In the genomic region with DNA sequence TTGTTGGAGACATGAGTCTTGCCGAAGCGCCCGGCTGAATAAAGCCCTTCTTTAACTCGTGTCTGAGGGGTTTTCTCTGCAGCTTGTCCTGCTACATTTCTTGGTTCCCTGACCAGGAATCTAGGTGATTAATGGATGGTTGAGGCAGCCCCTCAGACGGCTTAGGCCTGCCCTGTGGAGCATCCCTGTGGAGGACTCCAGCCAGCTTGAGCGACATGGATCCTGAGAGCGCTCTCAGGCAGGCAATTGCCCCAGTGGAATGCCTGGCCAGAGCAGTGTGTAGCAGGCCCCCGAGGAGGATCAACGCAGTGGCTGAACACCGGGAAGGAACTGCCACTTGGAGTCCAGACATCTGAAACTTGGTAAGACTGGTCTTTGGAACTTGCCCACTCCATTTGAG, we compare ENCODE assay signal across 17 cellular contexts. TPM values are rescaled to one million over a fixed set of nuclear protein-coding genes. Genes with fewer than 3 reads are reported as not detected.
DNase-seq lines count a peak whose midpoint lies in the region; ATAC-seq, FAIRE-seq and TF ChIP-seq lines count a peak whose summit lies in the region.
"Had no signal": no experiment of that assay in that cellular context is flagged by ENCODE, and none has a peak within 500 bp of the region (broad histone marks: within the 10 kb centered on the region; RNA-seq: fewer than 3 reads in every experiment).

No MANE protein-coding gene starts in this region.

- H3K27me3 Mint-ChIP-seq in activated naive CD4-positive, alpha-beta T cell treated with anti-CD3 and anti-CD28 coated beads, Interleukin-2, amount 10 ng/mL, durations not matched to agents 7 days and 5 days = no peaks in the 10 kb centered on the region
- no peaks in the 10 kb centered on the region for H3K27me3 Mint-ChIP-seq in activated CD8-positive, alpha-beta memory T cell treated with anti-CD3 and anti-CD28 coated beads, Interleukin-2, amount 10 ng/mL, durations not matched to agents 7 days and 5 days

- no peak for FAIRE-seq in GM12892 (lab: Jason Lieb, UNC)
- FAIRE-seq: A204.1, GM19239 had no signal

- no peaks in the 10 kb centered on the region for H3K9me3 Mint-ChIP-seq in activated naive CD4-positive, alpha-beta T cell treated with anti-CD3 and anti-CD28 coated beads, Interleukin-2, amount 10 ng/mL, durations not matched to agents 7 days and 5 days
- no peaks in the 10 kb centered on the region for H3K9me3 Mint-ChIP-seq in stimulated activated effector memory CD8-positive, alpha-beta T cell treated with anti-CD3 and anti-CD28 coated beads, Interleukin-12 subunit alpha, Interleukin-12 subunit beta, amount 100 ng/mL, for 72 hours
- no peaks in the 10 kb centered on the region for H3K9me3 Mint-ChIP-seq in activated CD8-positive, alpha-beta memory T cell treated with anti-CD3 and anti-CD28 coated beads, Interleukin-2, amount 10 ng/mL, durations not matched to agents 7 days and 5 days (ENCODE audit: low read depth)

- no peak for TF ChIP-seq CTCF in HEK293 (tag by site-specific recombination; IDR thresholded peaks at IDR 0.05)

- peaks cover 18% of the 10 kb centered on the region for H3K36me3 Mint-ChIP-seq in activated naive CD4-positive, alpha-beta T cell treated with anti-CD3 and anti-CD28 coated beads, Interleukin-2, amount 10 ng/mL, durations not matched to agents 7 days and 5 days
- peaks cover 61% of the 10 kb centered on the region for H3K36me3 Mint-ChIP-seq in stimulated activated effector memory CD8-positive, alpha-beta T cell treated with anti-CD3 and anti-CD28 coated beads, Interleukin-12 subunit alpha, Interleukin-12 subunit beta, amount 100 ng/mL, for 72 hours
- H3K36me3 Mint-ChIP-seq in activated CD8-positive, alpha-beta memory T cell treated with anti-CD3 and anti-CD28 coated beads, Interleukin-2, amount 10 ng/mL, durations not matched to agents 7 days and 5 days = peaks cover 28% of the 10 kb centered on the region

- peak overlapping the region; percentile 42 for H3K27ac Mint-ChIP-seq in activated naive CD4-positive, alpha-beta T cell treated with anti-CD3 and anti-CD28 coated beads, Interleukin-2, amount 10 ng/mL, durations not matched to agents 7 days and 5 days
- H3K27ac Mint-ChIP-seq in stimulated activated effector memory CD8-positive, alpha-beta T cell treated with anti-CD3 and anti-CD28 coated beads, Interleukin-12 subunit alpha, Interleukin-12 subunit beta, amount 100 ng/mL, for 72 hours = peak overlapping the region; percentile 64
- H3K27ac Mint-ChIP-seq in activated CD8-positive, alpha-beta memory T cell treated with anti-CD3 and anti-CD28 coated beads, Interleukin-2, amount 10 ng/mL, durations not matched to agents 7 days and 5 days = no peak overlapping the region

- CTCF ChIA-PET in activated naive CD4-positive, alpha-beta T cell treated with anti-CD3 and anti-CD28 coated beads, Interleukin-2, amount 10 ng/mL, durations not matched to agents 7 days and 5 days (lab: Charles Lee) = no interaction called here
- CTCF ChIA-PET in HEK293 (lab: Yijun Ruan, JAX) = no interaction called here
- CTCF ChIA-PET in activated CD8-positive, alpha-beta memory T cell treated with anti-CD3 and anti-CD28 coated beads, Interleukin-2, amount 10 ng/mL, durations not matched to agents 7 days and 5 days (lab: Charles Lee) = no interaction called here

- no peak overlapping the region for H3K4me3 ChIP-seq in HEK293 (ENCODE audit: low read depth, low read length)
- H3K4me3 ChIP-seq: Peyer's patch had no signal

- ATAC-seq in stimulated activated effector memory CD8-positive, alpha-beta T cell treated with anti-CD3 and anti-CD28 coated beads, Interleukin-12 subunit alpha, Interleukin-12 subunit beta, amount 100 ng/mL, for 72 hours = no peak
- no peak for ATAC-seq in activated CD8-positive, alpha-beta memory T cell treated with anti-CD3 and anti-CD28 coated beads, Interleukin-2, amount 10 ng/mL, durations not matched to agents 7 days and 5 days

- H3K4me1 ChIP-seq in HEK293 (ENCODE audit: control insufficient read depth, insufficient read depth, low read length) = no peaks in the 10 kb centered on the region
- H3K4me1 ChIP-seq: Peyer's patch had no signal

- peaks cover 4% of the 10 kb centered on the region for H3K4me1 Mint-ChIP-seq in activated naive CD4-positive, alpha-beta T cell treated with anti-CD3 and anti-CD28 coated beads, Interleukin-2, amount 10 ng/mL, durations not matched to agents 7 days and 5 days
- peaks cover 10% of the 10 kb centered on the region for H3K4me1 Mint-ChIP-seq in stimulated activated effector memory CD8-positive, alpha-beta T cell treated with anti-CD3 and anti-CD28 coated beads, Interleukin-12 subunit alpha, Interleukin-12 subunit beta, amount 100 ng/mL, for 72 hours
- peaks cover 13% of the 10 kb centered on the region for H3K4me1 Mint-ChIP-seq in activated CD8-positive, alpha-beta memory T cell treated with anti-CD3 and anti-CD28 coated beads, Interleukin-2, amount 10 ng/mL, durations not matched to agents 7 days and 5 days

- H3K27ac ChIP-seq in HEK293 (ENCODE audit: extremely low read depth, low read depth, low read length) = no peak overlapping the region
- H3K27ac ChIP-seq: C4-2B, Peyer's patch had no signal

- no peak overlapping the region for H3K4me3 Mint-ChIP-seq in activated naive CD4-positive, alpha-beta T cell treated with anti-CD3 and anti-CD28 coated beads, Interleukin-2, amount 10 ng/mL, durations not matched to agents 7 days and 5 days
- H3K4me3 Mint-ChIP-seq in stimulated activated effector memory CD8-positive, alpha-beta T cell treated with anti-CD3 and anti-CD28 coated beads, Interleukin-12 subunit alpha, Interleukin-12 subunit beta, amount 100 ng/mL, for 72 hours = no peak overlapping the region
- no peak overlapping the region for H3K4me3 Mint-ChIP-seq in activated CD8-positive, alpha-beta memory T cell treated with anti-CD3 and anti-CD28 coated beads, Interleukin-2, amount 10 ng/mL, durations not matched to agents 7 days and 5 days

- peaks cover 7 to 27% of the 10 kb centered on the region in 2 experiments for H3K36me3 ChIP-seq in HEK293 (ENCODE audit: control insufficient read depth in 2 of 2, insufficient read depth in 1 of 2, low read length in 2 of 2)

- H3K9me3 ChIP-seq in HEK293 (ENCODE audit: control insufficient read depth, insufficient read depth, low read depth, low read length) = no peaks in the 10 kb centered on the region
- H3K9me3 ChIP-seq: Peyer's patch had no signal

- TF ChIP-seq POLR2A in GM12892 (IDR thresholded peaks at IDR 0.05; ENCODE audit: low read depth, low read length) = no peak

- POLR2A ChIA-PET in HEK293 (lab: Yijun Ruan, JAX) = no interaction called here

- DNase-seq in activated naive CD4-positive, alpha-beta T cell treated with anti-CD3 and anti-CD28 coated beads, Interleukin-2, amount 10 ng/mL, durations not matched to agents 7 days and 5 days = no peak
- DNase-seq in activated naive CD4-positive, alpha-beta T cell (lab: John Stamatoyannopoulos, UW) = no peak
- DNase-seq in left kidney (ENCODE audit: low read depth, low spot score) (peak; percentile 29), GM12892 (ENCODE audit: insufficient read length) (no peak), DMS153 treated with DMSO at 0.1 percent for 48 hours (lab: John Stamatoyannopoulos, UW; ENCODE audit: unreplicated experiment) (no peak)
- DNase-seq in stimulated activated effector memory CD8-positive, alpha-beta T cell treated with anti-CD3 and anti-CD28 coated beads, Interleukin-12 subunit alpha, Interleukin-12 subunit beta, amount 100 ng/mL, for 72 hours (ENCODE audit: low spot score in 2 of 2) = peak in 1 of 2 donors; percentile 55
- DNase-seq in activated CD8-positive, alpha-beta memory T cell treated with anti-CD3 and anti-CD28 coated beads, Interleukin-2, amount 10 ng/mL, durations not matched to agents 7 days and 5 days = no peak
- DNase-seq: KG1, NCI-H1436 treated with DMSO at 0.1 percent for 48 hours, NCI-H2081, NCI-H510A, Peyer's patch, SHP77 had no signal

TF ChIP-seq in HEK293, 187 proteins besides CTCF, POLR2A, EP300 and RAD21:
- TF ChIP-seq ZIC2 (tag by site-specific recombination; IDR thresholded peaks at IDR 0.05) = peak; percentile 72
- no peak for TF ChIP-seq ZNF621 (tag by site-specific recombination; IDR thresholded peaks at IDR 0.05)
TF ChIP-seq in HEK293: peak in this region for 1.

RNA-seq across cellular contexts. Expression of a gene that starts 17.3 kb away (rescaled TPM):
- polyA plus RNA-seq in GM12892 (2012; ENCODE audit: missing spikeins) = 6.7 TPM
- total RNA-seq in activated CD8-positive, alpha-beta memory T cell treated with anti-CD3 and anti-CD28 coated beads, Interleukin-2, amount 10 ng/mL, durations not matched to agents 7 days and 5 days = 10 to 100 TPM; 15.1 to 18.4 TPM
